ENCODE assay signal across 18 cellular contexts in genomic region chr16:79362312-79362970, GRCh38.
DNase-seq lines count a peak whose midpoint lies in the region; ATAC-seq and TF ChIP-seq lines count a peak whose summit lies in the region.
"Had no signal": no experiment of that assay in that cellular context is flagged by ENCODE, and none has a peak within 500 bp of the region (broad histone marks: within the 10 kb centered on the region; RNA-seq: fewer than 3 reads in every experiment).

No MANE protein-coding gene starts in this region.

- no peaks in the 10 kb centered on the region for H3K9me3 ChIP-seq in CD4-positive, alpha-beta memory T cell (ENCODE audit: control insufficient read depth in 1 of 2, low read length in 2 of 2)
- no peaks in the 10 kb centered on the region for H3K9me3 ChIP-seq in psoas muscle
- H3K9me3 ChIP-seq: Peyer's patch had no signal

- intact Hi-C loops in CD4-positive, alpha-beta memory T cell (cut with micrococcal nuclease), result no loop called here
- intact Hi-C loops in psoas muscle (cut with DNase I) (loop anchor here (5.0 kb wide), 3 partner anchors 175 to 235 kb away; no protein-coding TSS in a partner anchor), CD14-positive monocyte (cut with micrococcal nuclease) (no loop called here)

- no peak for TF ChIP-seq CTCF in psoas muscle (IDR thresholded peaks at IDR 0.05)
- TF ChIP-seq CTCF in CD14-positive monocyte (IDR thresholded peaks at IDR 0.05), result no peak

- no peaks in the 10 kb centered on the region for H3K27me3 Mint-ChIP-seq in CD4-positive, alpha-beta memory T cell
- H3K27me3 Mint-ChIP-seq in CD14-positive monocyte (ENCODE audit: low read depth in 3 of 3), result peaks cover 4 to 8% (median 4%) of the 10 kb centered on the region in 3 donors

- peaks cover 23 to 41% (median 33%) of the 10 kb centered on the region in 4 donors for H3K4me1 Mint-ChIP-seq in CD4-positive, alpha-beta memory T cell
- H3K4me1 Mint-ChIP-seq in CD14-positive monocyte, result no peaks in the 10 kb centered on the region

- POLR2A ChIA-PET in CD4-positive, alpha-beta memory T cell (lab: Charles Lee; ENCODE audit: partially characterized antibody), result interaction anchor here (0.6 to 0.8 kb wide), 2 partner anchors 19 to 54 kb away, joined by 3 read pairs; no protein-coding TSS in a partner anchor

- H3K36me3 Mint-ChIP-seq in CD4-positive, alpha-beta memory T cell, result no peaks in the 10 kb centered on the region
- no peaks in the 10 kb centered on the region for H3K36me3 Mint-ChIP-seq in CD14-positive monocyte

- no peak overlapping the region for H3K27ac ChIP-seq in CD4-positive, alpha-beta memory T cell (ENCODE audit: low read depth, low read length)
- H3K27ac ChIP-seq in psoas muscle, result peak overlapping the region; percentile 82
- H3K27ac ChIP-seq: Peyer's patch had no signal

- peak overlapping the region in 5 of 7 donors; percentile 6 to 79 (median 49) for H3K27ac Mint-ChIP-seq in CD4-positive, alpha-beta memory T cell
- H3K27ac Mint-ChIP-seq in CD14-positive monocyte, result no peak overlapping the region
- H3K27ac Mint-ChIP-seq: H9 had no signal

- H3K36me3 ChIP-seq in CD4-positive, alpha-beta memory T cell (ENCODE audit: insufficient read depth, low read length), result no peaks in the 10 kb centered on the region
- no peaks in the 10 kb centered on the region for H3K36me3 ChIP-seq in psoas muscle (ENCODE audit: insufficient read depth in 1 of 2, low read depth in 1 of 2)
- H3K36me3 ChIP-seq: Peyer's patch had no signal

- peaks cover 34% of the 10 kb centered on the region for H3K4me1 ChIP-seq in CD4-positive, alpha-beta memory T cell (ENCODE audit: insufficient read depth, low read length)
- peaks cover 5% of the 10 kb centered on the region for H3K4me1 ChIP-seq in psoas muscle
- H3K4me1 ChIP-seq: Peyer's patch had no signal

- 42 to 68% (median 43%) methylated on average over 7 of the region's 7 CpGs for WGBS in psoas muscle, 3 donors

- CTCF ChIA-PET in CD4-positive, alpha-beta memory T cell (lab: Charles Lee; ENCODE audit: partially characterized antibody), result interaction anchor here (0.8 to 1.7 kb wide), 2 partner anchors 17 to 54 kb away, joined by 3 to 5 read pairs; no protein-coding TSS in a partner anchor

- DNase-seq in CD4-positive, alpha-beta memory T cell, result peak in 4 of 5 donors; percentile 29 to 51 (median 34)
- DNase-seq in RPMI8226, result peak; percentile 71
- no peak for DNase-seq in psoas muscle
- no peak for DNase-seq in NCI-H2107 (lab: John Stamatoyannopoulos, UW)
- DNase-seq in CD14-positive monocyte (ENCODE audit: low spot score), result no peak
- DNase-seq in NCI-H1436 treated with DMSO at 0.1 percent for 48 hours (lab: John Stamatoyannopoulos, UW), result no peak
- DNase-seq: COR-L47, DMS153, H9, KBM-7, NCI-H1105 treated with DMSO at 0.1 percent for 48 hours, NCI-H187 treated with DMSO at 0.1 percent for 48 hours, NCI-H2171, NCI-H446 treated with DMSO at 0.1 percent for 48 hours, NCI-H774, Peyer's patch, SHP77 had no signal

- H3K9me3 Mint-ChIP-seq in CD4-positive, alpha-beta memory T cell, result peaks cover 0 to 8% (median 0%) of the 10 kb centered on the region in 8 donors
- peaks cover 0 to 9% (median 3%) of the 10 kb centered on the region in 7 donors for H3K9me3 Mint-ChIP-seq in CD14-positive monocyte

- H3K4me3 Mint-ChIP-seq in CD4-positive, alpha-beta memory T cell, result peak overlapping the region; percentile 23 to 70 (median 50)
- no peak overlapping the region for H3K4me3 Mint-ChIP-seq in CD14-positive monocyte
- H3K4me3 Mint-ChIP-seq: H9 had no signal

- peak; percentile 55 for ATAC-seq in esophagus mucosa
- peak; percentile 75 to 88 (median 78) for ATAC-seq in psoas muscle

- no peaks in the 10 kb centered on the region for H3K27me3 ChIP-seq in CD4-positive, alpha-beta memory T cell (ENCODE audit: insufficient read depth, low read length)
- H3K27me3 ChIP-seq in psoas muscle (ENCODE audit: insufficient read depth in 3 of 3, low read length in 2 of 3), result no peaks in the 10 kb centered on the region
- H3K27me3 ChIP-seq: Peyer's patch had no signal

- H3K4me3 ChIP-seq in CD4-positive, alpha-beta memory T cell (ENCODE audit: low read length in 2 of 2), result no peak overlapping the region
- peak overlapping the region; percentile 33 for H3K4me3 ChIP-seq in psoas muscle
- H3K4me3 ChIP-seq: Peyer's patch had no signal

Comparison
In these comparisons a context has a peak if more than half of its experiments do, and no peak if none do; other contexts are left out.
1. DNase-seq: peak in CD4-positive, alpha-beta memory T cell (4 of 5) and RPMI8226 (single experiment); none in psoas muscle (0 of 2), NCI-H2107 (single experiment), CD14-positive monocyte (single experiment) and NCI-H1436 treated with DMSO at 0.1 percent for 48 hours (single experiment).
2. H3K27ac Mint-ChIP-seq: peak in CD4-positive, alpha-beta memory T cell (5 of 7); none in CD14-positive monocyte (0 of 7).
3. H3K4me3 Mint-ChIP-seq: peak in CD4-positive, alpha-beta memory T cell (8 of 8); none in CD14-positive monocyte (0 of 2).
4. intact Hi-C loops: an anchor here in psoas muscle (5.0 kb wide); none called in CD4-positive, alpha-beta memory T cell and CD14-positive monocyte.